ENCODE assay signal across 10 cellular contexts in genomic region chr17:7352910-7353635, GRCh38. TPM values are rescaled to one million over a fixed set of nuclear protein-coding genes. Genes with fewer than 3 reads are reported as not detected.
DNase-seq lines count a peak whose midpoint lies in the region; ATAC-seq and TF ChIP-seq lines count a peak whose summit lies in the region.
"Had no signal": no experiment of that assay in that cellular context is flagged by ENCODE, and none has a peak within 500 bp of the region (broad histone marks: within the 10 kb centered on the region; RNA-seq: fewer than 3 reads in every experiment).

No MANE protein-coding gene starts in this region.

- DNase-seq in GM12864 (ENCODE audit: low read depth) = no peak
- DNase-seq in foreskin fibroblast = no peak
- no peak for DNase-seq in skeletal muscle cell (ENCODE audit: low read depth)
- DNase-seq in G401 (ENCODE audit: low spot score) = no peak
- no peak for DNase-seq in stimulated activated CD8-positive, alpha-beta memory T cell treated with anti-CD3 and anti-CD28 coated beads, Interleukin-4, amount 100 ng/mL, for 48 hours

- ATAC-seq in HG03135 (IDR thresholded peaks at IDR 0.05; ENCODE audit: unreplicated experiment) (no peak), HG03159 (IDR thresholded peaks at IDR 0.05; ENCODE audit: unreplicated experiment) (no peak)

- TF ChIP-seq CTCF in GM12864 (IDR thresholded peaks at IDR 0.05; ENCODE audit: low read depth, low read length, missing control alignments) = no peak
- no peak for TF ChIP-seq CTCF in WI38 (IDR thresholded peaks at IDR 0.05; ENCODE audit: low read depth, low read length)
- TF ChIP-seq CTCF in foreskin fibroblast (IDR thresholded peaks at IDR 0.05; ENCODE audit: low read depth, low read length) = no peak

- H3K4me3 ChIP-seq in GM12864 (ENCODE audit: low read depth, low read length) (peak overlapping the region; percentile 56; the same call in 1 of the 2 replicates), WI38 (ENCODE audit: low read depth, low read length) (peak overlapping the region; percentile 91), foreskin fibroblast (ENCODE audit: low read depth in 1 of 2, low read length in 2 of 2) (peak overlapping the region; percentile 81 to 93), skeletal muscle cell (ENCODE audit: low read depth, low read length) (peak overlapping the region; percentile 96)

- in situ Hi-C loops in G401 (cut with HindIII; ENCODE audit: low sequenced_read_pairs) = no loop called here

RNA-seq across cellular contexts. Expression of gene KCTD11, which starts 1.1 kb away (rescaled TPM):
- 12.0 and 14.3 TPM in 2 replicates for total RNA-seq in G401 (2014; rRNA removed; shearing (Covaris generic))

RNA-seq across cellular contexts. Expression of gene TMEM95, which starts 1.9 kb away (rescaled TPM):
- not detected in 2 replicates for total RNA-seq in G401 (2014; rRNA removed; shearing (Covaris generic))
- total RNA-seq: left lobe of liver, M059J had no signal

RNA-seq across cellular contexts. Expression of gene ACAP1, which starts 16.7 kb away (rescaled TPM):
- total RNA-seq in G401 (2014; rRNA removed; shearing (Covaris generic)) = 0.61 TPM in 1 of 2 replicates, not detected in the other
- total RNA-seq: M059J had no signal

RNA-seq across cellular contexts. Expression of gene NEURL4, which starts 23.9 kb away (rescaled TPM):
- total RNA-seq in G401 (2014; rRNA removed; shearing (Covaris generic)) = 21.4 and 50.0 TPM in 2 replicates

RNA-seq across cellular contexts. Expression of gene TNK1, which starts 27.8 kb away (rescaled TPM):
- total RNA-seq in G401 (2014; rRNA removed; shearing (Covaris generic)) = not detected in 2 replicates
